ENCODE assay signal across 8 cellular contexts in genomic region chr11:57761301-57762234, GRCh38. TPM values are rescaled to one million over a fixed set of nuclear protein-coding genes. Genes with fewer than 3 reads are reported as not detected.
DNase-seq lines count a peak whose midpoint lies in the region; ATAC-seq and TF ChIP-seq lines count a peak whose summit lies in the region.

Gene CTNND1 (plus strand): TSS chr11:57761802. CDS start chr11:57791479, 29,677 bp downstream.

- H3K4me3 Mint-ChIP-seq in brain, result peak within 1 kb of the TSS; percentile 96 to 99 (median 98)

- H3K27me3 Mint-ChIP-seq in brain, result peaks cover 30% of the 10 kb centered on the region

- no peaks in the 10 kb centered on the region for H3K36me3 ChIP-seq in prostate gland

- peak; percentile 93 for TF ChIP-seq POLR2A in prostate gland (IDR thresholded peaks at IDR 0.05)

- 1% methylated on average over 13 of the region's 13 CpGs for WGBS in prostate gland

- peak within 1 kb of the TSS; percentile 92 to 97 for H3K27ac ChIP-seq in prostate gland

- H3K9me3 ChIP-seq in prostate gland, result no peaks in the 10 kb centered on the region

- H3K4me1 ChIP-seq in prostate gland (replicated peaks), result peaks cover 8% of the 10 kb centered on the region

- intact Hi-C loops in prostate gland (cut with DNase I), result loop anchor here (5.0 kb wide), 2 partner anchors 41 to 94 kb away; partner anchors contain the start of gene ZDHHC5

- peaks cover 38% of the 10 kb centered on the region for H3K4me1 Mint-ChIP-seq in brain

- peaks cover 4% of the 10 kb centered on the region for H3K36me3 Mint-ChIP-seq in brain

- no peak for TF ChIP-seq CTCF in brain (conservative IDR thresholded peaks at IDR 0.05)
- peak in 1 of 4 experiments; percentile 25 for TF ChIP-seq CTCF in prostate gland (IDR thresholded peaks at IDR 0.05)

- H3K27ac Mint-ChIP-seq in brain, result peak within 1 kb of the TSS; percentile 97 to 100 (median 100)

- H3K27me3 ChIP-seq in prostate gland (replicated peaks; ENCODE audit: insufficient read depth), result no peaks in the 10 kb centered on the region

- ATAC-seq in GM18907 (IDR thresholded peaks at IDR 0.05; ENCODE audit: unreplicated experiment), result peak; percentile 94
- peak; percentile 96 for ATAC-seq in HG03108 (IDR thresholded peaks at IDR 0.05; ENCODE audit: unreplicated experiment)

- peak within 1 kb of the TSS; percentile 46 to 69 for H3K4me3 ChIP-seq in prostate gland

- H3K9me3 Mint-ChIP-seq in brain, result peaks cover 0 to 3% (median 0%) of the 10 kb centered on the region in 5 experiments

- peak; percentile 7 to 94 (median 72) for DNase-seq in C1 segment of cervical spinal cord (lab: John Stamatoyannopoulos, UW)
- peak; percentile 97 for DNase-seq in NCI-H69 (lab: John Stamatoyannopoulos, UW)
- DNase-seq in hypothalamus (lab: John Stamatoyannopoulos, UW), result peak in 49 of 51 donors; percentile 11 to 93 (median 66)
- DNase-seq in prostate gland (ENCODE audit: low spot score), result peak; percentile 94
- no peak for DNase-seq in stimulated activated CD4-positive, alpha-beta T cell treated with anti-CD3 and anti-CD28 coated beads, Interleukin-4, amount 100 ng/mL, for 4 hours

RNA-seq across cellular contexts. Expression of gene CTNND1, which starts in this region (rescaled TPM):
- polyA plus RNA-seq in brain (ENCODE audit: insufficient read depth, low read depth, low replicate concordance), result 79.0 TPM
- total RNA-seq in prostate gland, result 100 to 1,000 TPM; 189 to 223 TPM

Comparison
In these comparisons a context has a peak if more than half of its experiments do, and no peak if none do; other contexts are left out.
1. DNase-seq: peak in C1 segment of cervical spinal cord (14 of 14), NCI-H69 (single experiment), hypothalamus (49 of 51) and prostate gland (single experiment); none in stimulated activated CD4-positive, alpha-beta T cell treated with anti-CD3 and anti-CD28 coated beads, Interleukin-4, amount 100 ng/mL, for 4 hours (0 of 2).